Comparison of ENCODE assay signal across 8 cellular contexts in genomic region chr17:47188799-47189731, GRCh38. TPM values are rescaled to one million over a fixed set of nuclear protein-coding genes. Genes with fewer than 3 reads are reported as not detected.
DNase-seq lines count a peak whose midpoint lies in the region; ATAC-seq lines count a peak whose summit lies in the region.

Gene CDC27, minus strand, starts transcription at chr17:47189295. Its CDS starts 123 bp downstream, at chr17:47189172.

- peak within 1 kb of the TSS; percentile 96 for H3K27ac ChIP-seq in rectal smooth muscle tissue (ENCODE audit: low read depth, low read length)
- peak within 1 kb of the TSS; percentile 0 to 72 for H3K27ac ChIP-seq in aorta (ENCODE audit: low read depth in 1 of 2, low read length in 2 of 2)

- H3K36me3 ChIP-seq in rectal smooth muscle tissue (ENCODE audit: control insufficient read depth, insufficient read depth, low read length) (no peaks in the 10 kb centered on the region), aorta (ENCODE audit: control insufficient read depth in 1 of 2, insufficient read depth in 2 of 2, low read length in 1 of 2) (no peaks in the 10 kb centered on the region)

- peak within 1 kb of the TSS; percentile 98 for H3K9ac ChIP-seq in rectal smooth muscle tissue (ENCODE audit: low read length)

- peaks cover 15% of the 10 kb centered on the region for H3K4me1 ChIP-seq in rectal smooth muscle tissue (ENCODE audit: control insufficient read depth, insufficient read depth, low read length)
- H3K4me1 ChIP-seq in aorta (ENCODE audit: control insufficient read depth in 1 of 2, insufficient read depth in 2 of 2, low read length in 2 of 2) = peaks cover 0 to 4% of the 10 kb centered on the region in 2 donors

- no peaks in the 10 kb centered on the region for H3K9me3 ChIP-seq in aorta (ENCODE audit: control insufficient read depth, low read length)

- DNase-seq in NCI-H2081 (lab: John Stamatoyannopoulos, UW) (peak; percentile 99 to 100), T1000 (lab: John Stamatoyannopoulos, UW) (peak; percentile 99), astrocyte of the hippocampus (ENCODE audit: low read depth, low spot score) (peak; percentile 99), hepatic stellate cell (ENCODE audit: low spot score) (peak; percentile 92), aorta (peak; percentile 100)

- H3K4me3 ChIP-seq in rectal smooth muscle tissue (ENCODE audit: low read length) (peak within 1 kb of the TSS; percentile 89), aorta (ENCODE audit: low read length in 2 of 2) (peak within 1 kb of the TSS; percentile 56 to 78)

- intact Hi-C loops in aorta (cut with DNase I) = no loop called here

- WGBS in aorta, 2 donors = 1% methylated on average over 57 to 66 of the region's 66 CpGs

- no peaks in the 10 kb centered on the region for H3K27me3 ChIP-seq in rectal smooth muscle tissue (ENCODE audit: control insufficient read depth, insufficient read depth, low read length)
- no peaks in the 10 kb centered on the region for H3K27me3 ChIP-seq in aorta (ENCODE audit: control insufficient read depth in 1 of 2, insufficient read depth in 2 of 2, low read length in 1 of 2)

- ATAC-seq in GM18508 (IDR thresholded peaks at IDR 0.05; ENCODE audit: insufficient read depth, unreplicated experiment) (peak; percentile 75), HG03025 (IDR thresholded peaks at IDR 0.05; ENCODE audit: low FRiP score, unreplicated experiment) (peak; percentile 88), aorta (ENCODE audit: low FRiP score) (peak; percentile 99)

RNA-seq across cellular contexts. Expression of gene CDC27, which starts in this region (rescaled TPM):
- total RNA-seq in aorta = 100 to 1,000 TPM; 100 to 123 TPM
- 10 to 100 TPM; 12.1 to 32.4 TPM for polyA plus RNA-seq in aorta

Comparison
In these comparisons a context has a peak if more than half of its experiments do, and no peak if none do; other contexts are left out.
1. Peak in every context shown above with its lines: DNase-seq, ATAC-seq, H3K4me3 ChIP-seq and H3K27ac ChIP-seq.